ENCODE assay signal across 8 cellular contexts in the genomic region with DNA sequence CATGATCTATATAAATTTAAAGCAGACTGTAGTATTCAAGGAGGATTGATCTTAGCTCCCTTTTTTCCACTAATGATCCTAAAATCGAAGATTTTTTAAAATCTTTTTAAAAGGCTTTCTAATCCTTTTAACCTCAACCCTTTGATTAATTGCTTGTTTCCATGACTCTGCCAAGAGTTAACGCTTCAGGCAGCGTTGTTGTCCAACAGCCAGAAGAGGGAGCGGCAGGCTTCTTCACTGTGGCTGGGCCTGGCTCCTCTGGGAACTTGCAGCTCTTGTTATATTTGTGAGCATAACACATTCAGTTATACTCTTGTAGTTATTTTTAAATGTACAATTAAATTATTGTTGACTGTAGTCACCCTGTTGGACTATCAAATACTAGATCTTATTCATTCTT. TPM values are rescaled to one million over a fixed set of nuclear protein-coding genes. Genes with fewer than 3 reads are reported as not detected.
DNase-seq lines count a peak whose midpoint lies in the region; ATAC-seq lines count a peak whose summit lies in the region.

No MANE protein-coding gene starts in this region.

- H3K27ac Mint-ChIP-seq in activated CD4-positive, alpha-beta T cell treated with anti-CD3 and anti-CD28 coated beads, Interleukin-2, amount 10 ng/mL, durations not matched to agents 24 days and 14 days: no peak overlapping the region

- peaks cover 61% of the 10 kb centered on the region for H3K36me3 Mint-ChIP-seq in activated CD4-positive, alpha-beta T cell treated with anti-CD3 and anti-CD28 coated beads, Interleukin-2, amount 10 ng/mL, durations not matched to agents 24 days and 14 days (ENCODE audit: low read depth)

- no peak for ATAC-seq in GM21786 (IDR thresholded peaks at IDR 0.05; ENCODE audit: unreplicated experiment)
- no peak for ATAC-seq in HG02981 (IDR thresholded peaks at IDR 0.05; ENCODE audit: unreplicated experiment)

- H3K27me3 Mint-ChIP-seq in activated CD4-positive, alpha-beta T cell treated with anti-CD3 and anti-CD28 coated beads, Interleukin-2, amount 10 ng/mL, durations not matched to agents 24 days and 14 days: no peaks in the 10 kb centered on the region

- no peak overlapping the region for H3K4me3 ChIP-seq in NT2/D1 (ENCODE audit: insufficient read length, low read depth)

- H3K9me3 Mint-ChIP-seq in activated CD4-positive, alpha-beta T cell treated with anti-CD3 and anti-CD28 coated beads, Interleukin-2, amount 10 ng/mL, durations not matched to agents 24 days and 14 days: no peaks in the 10 kb centered on the region

- intact Hi-C loops in activated CD4-positive, alpha-beta T cell treated with anti-CD3 and anti-CD28 coated beads, Interleukin-2, amount 10 ng/mL, durations not matched to agents 24 days and 14 days (cut with micrococcal nuclease): no loop called here

- H3K4me1 ChIP-seq in NT2/D1 (ENCODE audit: insufficient read depth, insufficient read length): no peaks in the 10 kb centered on the region

- H3K9ac ChIP-seq in NT2/D1 (ENCODE audit: insufficient read length, low read depth): no peak overlapping the region

- H3K4me1 Mint-ChIP-seq in activated CD4-positive, alpha-beta T cell treated with anti-CD3 and anti-CD28 coated beads, Interleukin-2, amount 10 ng/mL, durations not matched to agents 24 days and 14 days: peaks cover 1% of the 10 kb centered on the region

- DNase-seq in EL: peak; percentile 60
- DNase-seq in NT2/D1 (ENCODE audit: low read depth, low spot score): peak; percentile 30
- peak; percentile 44 for DNase-seq in epidermal melanocyte (ENCODE audit: insufficient read length, low spot score)
- DNase-seq in midbrain (lab: John Stamatoyannopoulos, UW): peak; percentile 58
- no peak for DNase-seq in stimulated activated CD8-positive, alpha-beta memory T cell treated with anti-CD3 and anti-CD28 coated beads, Interleukin-4, amount 100 ng/mL, for 48 hours
- no peak for DNase-seq in activated CD4-positive, alpha-beta T cell treated with anti-CD3 and anti-CD28 coated beads, Interleukin-2, amount 10 ng/mL, durations not matched to agents 24 days and 14 days

- H3K4me3 Mint-ChIP-seq in activated CD4-positive, alpha-beta T cell treated with anti-CD3 and anti-CD28 coated beads, Interleukin-2, amount 10 ng/mL, durations not matched to agents 24 days and 14 days: no peak overlapping the region

- no peaks in the 10 kb centered on the region for H3K9me3 ChIP-seq in NT2/D1 (ENCODE audit: insufficient read depth, low read length)

- H3K36me3 ChIP-seq in NT2/D1 (ENCODE audit: insufficient read depth, insufficient read length, low read length): peaks cover 81% of the 10 kb centered on the region

- no peaks in the 10 kb centered on the region for H3K27me3 ChIP-seq in NT2/D1 (ENCODE audit: insufficient read depth, insufficient read length)

RNA-seq across cellular contexts. Expression of gene CRCP, which starts 26.3 kb away (rescaled TPM):
- total RNA-seq in activated CD4-positive, alpha-beta T cell treated with anti-CD3 and anti-CD28 coated beads, Interleukin-2, amount 10 ng/mL, durations not matched to agents 24 days and 14 days: 37.2 and 41.9 TPM in 2 replicates

Comparison
In these comparisons a context has a peak if more than half of its experiments do, and no peak if none do; other contexts are left out.
1. DNase-seq: peak in EL (single experiment), NT2/D1 (single experiment), epidermal melanocyte (single experiment) and midbrain (single experiment); none in stimulated activated CD8-positive, alpha-beta memory T cell treated with anti-CD3 and anti-CD28 coated beads, Interleukin-4, amount 100 ng/mL, for 48 hours (single experiment) and activated CD4-positive, alpha-beta T cell treated with anti-CD3 and anti-CD28 coated beads, Interleukin-2, amount 10 ng/mL, durations not matched to agents 24 days and 14 days (single experiment).